In the genomic region with DNA sequence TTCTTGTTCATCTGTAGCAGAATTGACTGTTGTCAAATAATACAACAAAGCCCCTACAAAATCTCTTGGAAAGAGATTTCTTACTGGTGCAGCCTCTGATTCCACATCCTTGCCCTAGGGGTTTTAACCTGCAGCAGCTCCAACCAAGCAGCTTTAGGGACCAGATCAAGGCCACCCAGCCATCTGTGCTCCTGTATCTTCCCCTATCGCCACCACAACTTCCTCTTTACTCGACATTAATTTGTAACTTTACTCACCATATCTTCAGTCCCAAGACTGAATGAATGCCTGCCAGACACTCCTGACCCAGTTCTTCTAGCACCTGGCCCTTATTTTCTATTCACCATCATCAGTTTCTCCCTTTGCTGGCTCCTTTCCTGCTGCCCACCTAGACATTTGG, we compare ENCODE assay signal across 11 cellular contexts. TPM values are rescaled to one million over a fixed set of nuclear protein-coding genes. Genes with fewer than 3 reads are reported as not detected.
DNase-seq lines count a peak whose midpoint lies in the region; ATAC-seq, FAIRE-seq and TF ChIP-seq lines count a peak whose summit lies in the region.
"Had no signal": no experiment of that assay in that cellular context is flagged by ENCODE, and none has a peak within 500 bp of the region (broad histone marks: within the 10 kb centered on the region; RNA-seq: fewer than 3 reads in every experiment).

No MANE protein-coding gene starts in this region.

- POLR2A ChIA-PET in CD8-positive, alpha-beta T cell (lab: Charles Lee) = no interaction called here

- DNase-seq in GM12892 (ENCODE audit: insufficient read length) (no peak), NOMO-1 treated with dmso at 0.1 percent for 144 hours (lab: John Stamatoyannopoulos, UW; ENCODE audit: unreplicated experiment) (peak; percentile 89), cardiac septum (ENCODE audit: low spot score) (no peak), NCI-H187 treated with DMSO at 0.1 percent for 48 hours (lab: John Stamatoyannopoulos, UW) (no peak), cerebellar cortex (ENCODE audit: low spot score) (no peak)
- DNase-seq in CD8-positive, alpha-beta T cell = no peak
- DNase-seq: activated naive CD4-positive, alpha-beta T cell treated with anti-CD3 and anti-CD28 coated beads for 36 hours; CD4-positive, alpha-beta memory T cell; T-helper 17 cell had no signal

- no peaks in the 10 kb centered on the region for H3K36me3 ChIP-seq in CD8-positive, alpha-beta T cell (ENCODE audit: insufficient read depth, low read length)

- no peak overlapping the region for H3K27ac ChIP-seq in CD8-positive, alpha-beta T cell (ENCODE audit: low read depth, low read length)

- ATAC-seq in GM21360 (IDR thresholded peaks at IDR 0.05; ENCODE audit: unreplicated experiment) (peak; percentile 84), HG03095 (IDR thresholded peaks at IDR 0.05; ENCODE audit: unreplicated experiment) (peak; percentile 88)
- no peak for ATAC-seq in CD8-positive, alpha-beta T cell
- ATAC-seq: T-helper 17 cell had no signal

- no peaks in the 10 kb centered on the region for H3K4me1 ChIP-seq in CD8-positive, alpha-beta T cell (ENCODE audit: insufficient read depth, low read length)

- CTCF ChIA-PET in CD8-positive, alpha-beta T cell (lab: Charles Lee) = no interaction called here

- TF ChIP-seq POLR2A in GM12892 (IDR thresholded peaks at IDR 0.05; ENCODE audit: low read depth, low read length) = no peak

- no peak overlapping the region for H3K4me3 Mint-ChIP-seq in CD8-positive, alpha-beta T cell
- H3K4me3 Mint-ChIP-seq: activated naive CD4-positive, alpha-beta T cell treated with anti-CD3 and anti-CD28 coated beads for 36 hours; CD4-positive, alpha-beta memory T cell; T-helper 17 cell had no signal

- no peaks in the 10 kb centered on the region for H3K4me1 Mint-ChIP-seq in CD8-positive, alpha-beta T cell (ENCODE audit: low read depth)
- H3K4me1 Mint-ChIP-seq: CD4-positive, alpha-beta memory T cell had no signal

- H3K27me3 ChIP-seq in CD8-positive, alpha-beta T cell (ENCODE audit: insufficient read depth, low read length) = no peaks in the 10 kb centered on the region

- no peaks in the 10 kb centered on the region for H3K36me3 Mint-ChIP-seq in CD8-positive, alpha-beta T cell
- H3K36me3 Mint-ChIP-seq: CD4-positive, alpha-beta memory T cell had no signal

- TF ChIP-seq CTCF in CD8-positive, alpha-beta T cell (IDR thresholded peaks at IDR 0.05) = no peak

- no peak overlapping the region for H3K4me3 ChIP-seq in CD8-positive, alpha-beta T cell (ENCODE audit: low read depth, low read length)

- no peaks in the 10 kb centered on the region for H3K9me3 Mint-ChIP-seq in CD8-positive, alpha-beta T cell
- H3K9me3 Mint-ChIP-seq: activated naive CD4-positive, alpha-beta T cell treated with anti-CD3 and anti-CD28 coated beads for 36 hours; CD4-positive, alpha-beta memory T cell had no signal

- intact Hi-C loops in cardiac septum (cut with DNase I) = loop anchor here (10.0 kb wide), 1 partner anchor 573 kb away; no protein-coding TSS in a partner anchor
- intact Hi-C loops in CD8-positive, alpha-beta T cell (cut with DNase I, micrococcal nuclease) = no loop called here

- FAIRE-seq in GM12892 (lab: Jason Lieb, UNC) = peak; percentile 53

- no peaks in the 10 kb centered on the region for H3K9me3 ChIP-seq in CD8-positive, alpha-beta T cell (ENCODE audit: low read length)

- peaks cover 4% of the 10 kb centered on the region for H3K27me3 Mint-ChIP-seq in CD8-positive, alpha-beta T cell (ENCODE audit: low read depth)
- H3K27me3 Mint-ChIP-seq: T-helper 17 cell had no signal

- no peak overlapping the region for H3K27ac Mint-ChIP-seq in CD8-positive, alpha-beta T cell
- H3K27ac Mint-ChIP-seq: activated naive CD4-positive, alpha-beta T cell treated with anti-CD3 and anti-CD28 coated beads for 36 hours; CD4-positive, alpha-beta memory T cell; T-helper 17 cell had no signal

RNA-seq across cellular contexts. Expression of a gene that starts 7.6 kb away (rescaled TPM):
- 0.42 TPM for polyA plus RNA-seq in GM12892 (2012; ENCODE audit: missing spikeins)
- 52.3 TPM for total RNA-seq in cardiac septum
- total RNA-seq in CD8-positive, alpha-beta T cell = not detected
- total RNA-seq: activated naive CD4-positive, alpha-beta T cell treated with anti-CD3 and anti-CD28 coated beads for 36 hours; CD4-positive, alpha-beta memory T cell; T-helper 17 cell had no signal
- polyA plus RNA-seq: CD4-positive, alpha-beta memory T cell had no signal

Comparison
In these comparisons a context has a peak if more than half of its experiments do, and no peak if none do; other contexts are left out.
1. RNA of a gene that starts 7.6 kb away (total RNA-seq): 52.3 TPM in cardiac septum (single experiment); not detected in CD8-positive, alpha-beta T cell; every median in the first group is over 10 times any median in the second.